Comparison of ENCODE assay signal across 8 cellular contexts in genomic region chr17:63699638-63700527, GRCh38. TPM values are rescaled to one million over a fixed set of nuclear protein-coding genes. Genes with fewer than 3 reads are reported as not detected.
DNase-seq lines count a peak whose midpoint lies in the region; ATAC-seq and TF ChIP-seq lines count a peak whose summit lies in the region.

TSS of gene LIMD2 (minus strand) at chr17:63700125. CDS start at chr17:63699298, 827 bp downstream.

- peak within 1 kb of the TSS; percentile 64 for H3K27ac Mint-ChIP-seq in progenitor cell of endocrine pancreas

- no peaks in the 10 kb centered on the region for H3K4me1 ChIP-seq in RWPE2 (ENCODE audit: insufficient read depth, poor library complexity, severe bottlenecking)
- H3K4me1 ChIP-seq in urinary bladder (ENCODE audit: insufficient read depth), result peaks cover 3% of the 10 kb centered on the region

- ATAC-seq in RWPE2 (ENCODE audit: low read depth) (peak; percentile 29), Right ventricle myocardium inferior (peak; percentile 3)

- peak within 1 kb of the TSS; percentile 10 for H3K27ac ChIP-seq in RWPE2 (ENCODE audit: poor library complexity, severe bottlenecking)
- H3K27ac ChIP-seq in urinary bladder (ENCODE audit: low read depth), result peak within 1 kb of the TSS; percentile 68

- TF ChIP-seq CTCF in RWPE2 (IDR thresholded peaks at IDR 0.05; ENCODE audit: poor library complexity, severe bottlenecking) (no peak), progenitor cell of endocrine pancreas (IDR thresholded peaks at IDR 0.05; ENCODE audit: unreplicated experiment) (no peak)

- H3K4me3 ChIP-seq in RWPE2 (ENCODE audit: severe bottlenecking) (peak within 1 kb of the TSS; percentile 57), urinary bladder (ENCODE audit: low read depth, low read length) (peak within 1 kb of the TSS; percentile 60)

- intact Hi-C loops in Right ventricle myocardium inferior (cut with DNase I), result loop anchor here (5.0 kb wide), 1 partner anchor 78 kb away; the partner anchor contains the start of gene MAP3K3

- peak; percentile 32 for DNase-seq in NCI-H2029 (lab: John Stamatoyannopoulos, UW)
- DNase-seq in NCI-H2029 treated with DMSO at 0.1 percent for 48 hours (lab: John Stamatoyannopoulos, UW), result no peak
- DNase-seq in HK-2 (ENCODE audit: unreplicated experiment), result peak; percentile 71
- no peak for DNase-seq in RWPE2 (ENCODE audit: low spot score)
- DNase-seq in activated gamma-delta T cell treated with Interleukin-2 at 50 U/mL for 16 hours, result peak; percentile 89
- DNase-seq in Right ventricle myocardium inferior (ENCODE audit: missing footprints), result peak; percentile 88
- DNase-seq in progenitor cell of endocrine pancreas (ENCODE audit: low spot score, unreplicated experiment), result peak; percentile 60

- H3K4me1 Mint-ChIP-seq in progenitor cell of endocrine pancreas (ENCODE audit: low read depth), result peaks cover 11% of the 10 kb centered on the region

- H3K36me3 ChIP-seq in RWPE2 (ENCODE audit: low read depth) (no peaks in the 10 kb centered on the region), urinary bladder (ENCODE audit: insufficient read depth) (no peaks in the 10 kb centered on the region)

- H3K9me3 Mint-ChIP-seq in progenitor cell of endocrine pancreas (ENCODE audit: low read depth), result no peaks in the 10 kb centered on the region

- peaks cover 4% of the 10 kb centered on the region for H3K36me3 Mint-ChIP-seq in progenitor cell of endocrine pancreas (ENCODE audit: insufficient read depth)

- no peaks in the 10 kb centered on the region for H3K27me3 ChIP-seq in RWPE2 (ENCODE audit: insufficient read depth, poor library complexity, severe bottlenecking)

- no peaks in the 10 kb centered on the region for H3K9me3 ChIP-seq in RWPE2 (ENCODE audit: severe bottlenecking)

- peak within 1 kb of the TSS; percentile 77 for H3K4me3 Mint-ChIP-seq in progenitor cell of endocrine pancreas (ENCODE audit: low read depth)

- H3K27me3 Mint-ChIP-seq in progenitor cell of endocrine pancreas, result no peaks in the 10 kb centered on the region

- WGBS in urinary bladder, result under 1% methylated on average over 133 of the region's 133 CpGs

RNA-seq across cellular contexts. Expression of gene LIMD2, which starts in this region (rescaled TPM):
- 3.4 TPM for total RNA-seq in Right ventricle myocardium inferior
- 109 and 113 TPM in 2 replicates for total RNA-seq in progenitor cell of endocrine pancreas
- 9.4 TPM for total RNA-seq in urinary bladder
- 12.0 TPM for polyA plus RNA-seq in urinary bladder

Comparison
In these comparisons a context has a peak if more than half of its experiments do, and no peak if none do; other contexts are left out.
1. RNA of gene LIMD2 (total RNA-seq): 109 to 113 TPM in progenitor cell of endocrine pancreas; 9.4 TPM in urinary bladder (single experiment) and 3.4 TPM in Right ventricle myocardium inferior (single experiment); every median in the first group is over 10 times any median in the second.
2. DNase-seq: peak in NCI-H2029 (single experiment), HK-2 (single experiment), activated gamma-delta T cell treated with Interleukin-2 at 50 U/mL for 16 hours (single experiment), Right ventricle myocardium inferior (single experiment) and progenitor cell of endocrine pancreas (single experiment); none in NCI-H2029 treated with DMSO at 0.1 percent for 48 hours (single experiment) and RWPE2 (single experiment).